ENCODE assay signal across 23 cellular contexts in the genomic region with DNA sequence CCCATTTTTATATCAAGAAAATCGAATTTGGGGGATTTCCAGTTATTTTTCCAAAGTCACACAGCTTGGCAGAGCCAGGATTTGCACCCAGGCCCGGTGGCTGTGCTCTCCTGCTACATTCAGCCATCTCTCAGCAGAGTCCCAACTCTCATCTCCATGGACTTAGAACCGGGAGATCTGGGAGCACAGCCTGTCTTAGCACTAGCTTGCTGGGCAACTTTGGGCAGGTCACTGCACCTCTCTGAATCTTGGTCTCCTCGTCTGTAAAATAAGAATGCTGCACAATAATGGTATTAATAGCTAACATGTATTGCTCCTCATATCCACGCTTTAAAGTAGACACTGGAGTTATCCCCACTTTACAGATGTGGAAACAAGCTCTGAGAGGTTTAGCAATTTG. TPM values are rescaled to one million over a fixed set of nuclear protein-coding genes. Genes with fewer than 3 reads are reported as not detected.
"Had no signal": no experiment of that assay in that cellular context is flagged by ENCODE, and none has a peak within 500 bp of the region (broad histone marks: within the 10 kb centered on the region; RNA-seq: fewer than 3 reads in every experiment).

No MANE protein-coding gene starts in this region.

- H3K4me3 ChIP-seq: MG63, SJCRH30 had no signal

- H3K27ac Mint-ChIP-seq: IgD-negative memory B cell had no signal

- H3K4me1 ChIP-seq: SJCRH30 had no signal

- DNase-seq: KBM-7; NCI-H1092; NCI-H1105 treated with DMSO at 0.1 percent for 48 hours; NCI-H1417 treated with DMSO at 0.1 percent for 48 hours; NCI-H146; NCI-H1694 treated with DMSO at 0.1 percent for 48 hours; NCI-H1930; NCI-H2081; NCI-H2107; NCI-H2227 treated with DMSO at 0.1 percent for 48 hours; NCI-H524 treated with DMSO at 0.1 percent for 48 hours; NCI-H774; NK-92 treated with Interleukin-12 subunit alpha and Interleukin-12 subunit beta, amount 100 ng/mL, for 24 hours; PC-3; SHP77 treated with DMSO at 0.1 percent for 48 hours; SJCRH30 had no signal

- H3K27me3 ChIP-seq: MG63, SJCRH30 had no signal

- H3K4me3 Mint-ChIP-seq: IgD-negative memory B cell had no signal

- H3K9me3 Mint-ChIP-seq: IgD-negative memory B cell had no signal

- H3K36me3 ChIP-seq: MG63, SJCRH30 had no signal

- H3K27ac ChIP-seq: RWPE1, SJCRH30 had no signal

- H3K9me3 ChIP-seq: MG63, SJCRH30 had no signal

- ATAC-seq: Panc1, PC-3, SK-N-SH treated with all-trans-retinoic acid at 6 μM for 48 hours had no signal

RNA-seq across cellular contexts. Expression of a gene that starts 47.8 kb away (rescaled TPM):
- total RNA-seq: HT1080, OCI-LY7, PC-3 had no signal
- polyA plus RNA-seq: IgD-negative memory B cell had no signal
